Comparison of ENCODE assay signal across 1 cellular context in the genomic region with DNA sequence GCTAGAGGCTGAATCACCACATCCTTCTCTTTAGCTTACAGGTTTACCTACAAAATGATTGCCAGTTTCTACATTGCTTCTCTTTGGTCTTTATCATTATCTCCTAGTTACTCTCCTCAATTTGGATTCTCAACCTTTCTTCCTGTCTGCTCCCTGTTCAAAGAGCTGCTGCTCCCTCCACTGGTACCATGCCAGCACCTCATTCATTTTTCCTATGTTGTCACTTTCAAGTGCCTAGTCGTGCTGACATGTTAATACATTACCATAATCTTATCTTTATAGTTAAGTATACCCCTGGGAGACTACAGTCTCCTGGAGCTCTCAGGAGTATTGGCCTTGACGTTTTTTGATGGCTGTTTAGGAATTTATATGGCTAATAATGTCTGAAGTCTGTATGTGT.
TF ChIP-seq lines count a peak whose summit lies in the region.

No MANE protein-coding gene starts in this region.

TF ChIP-seq in GM23338, 12 proteins besides CTCF, POLR2A, EP300 and RAD21:
- TF ChIP-seq CREB1 (CRISPR knock-in tag; IDR thresholded peaks at IDR 0.05; ENCODE audit: low read depth) (no peak), ETS1 (IDR thresholded peaks at IDR 0.05) (no peak), NANOG (IDR thresholded peaks at IDR 0.05; ENCODE audit: borderline replicate concordance) (no peak), EZH2phosphoT487 (IDR thresholded peaks at IDR 0.05; ENCODE audit: unreplicated experiment) (no peak), ZNF114 (CRISPR knock-in tag; IDR thresholded peaks at IDR 0.05) (no peak), EZH2 (IDR thresholded peaks at IDR 0.05; ENCODE audit: low read depth, unreplicated experiment) (no peak), POLR2AphosphoS5 (IDR thresholded peaks at IDR 0.05; ENCODE audit: low read depth) (no peak), JUNB (IDR thresholded peaks at IDR 0.05; ENCODE audit: unreplicated experiment) (no peak), ZNF331 (CRISPR knock-in tag; IDR thresholded peaks at IDR 0.05; ENCODE audit: low read depth) (no peak), STAT1 (IDR thresholded peaks at IDR 0.05; ENCODE audit: unreplicated experiment) (no peak), REST (IDR thresholded peaks at IDR 0.05; ENCODE audit: unreplicated experiment) (no peak), ZNF462 (CRISPR knock-in tag; IDR thresholded peaks at IDR 0.05) (no peak)
